Comparison of ENCODE assay signal across 1 cellular context in genomic region chr6:28776269-28777146, GRCh38.
TF ChIP-seq lines count a peak whose summit lies in the region.

No MANE protein-coding gene starts in this region.

TF ChIP-seq in HEK293, 187 proteins besides CTCF, POLR2A, EP300 and RAD21 (continued from another document and continues in another):
- TF ChIP-seq ZNF202 (tag by site-specific recombination; IDR thresholded peaks at IDR 0.05; ENCODE audit: borderline replicate concordance) (no peak), ZNF843 (tag by site-specific recombination; IDR thresholded peaks at IDR 0.05) (peak; percentile 27; the same call in 1 of the 2 replicates), ZBTB49 (tag by site-specific recombination; IDR thresholded peaks at IDR 0.05; ENCODE audit: low read depth) (no peak), GLIS1 (tag by site-specific recombination; IDR thresholded peaks at IDR 0.05) (peak; percentile 50; the same call in 1 of the 2 replicates), ZNF248 (tag by site-specific recombination; IDR thresholded peaks at IDR 0.05) (no peak), BCL11B (tag by site-specific recombination; IDR thresholded peaks at IDR 0.05; ENCODE audit: low read depth) (peak; percentile 67; the same call in 1 of the 2 replicates), ZBTB26 (tag by site-specific recombination; optimal IDR thresholded peaks at IDR 0.05) (no peak), ZSCAN5A (tag by site-specific recombination; IDR thresholded peaks at IDR 0.05) (no peak; the same call in 1 of the 2 replicates), ELK4 (IDR thresholded peaks at IDR 0.05; ENCODE audit: borderline replicate concordance, low read depth, low read length) (peak; percentile 79; the same call in 1 of the 2 replicates), ZNF2 (tag by site-specific recombination; IDR thresholded peaks at IDR 0.05) (peak; percentile 13; the same call in 1 of the 2 replicates), ZNF214 (tag by site-specific recombination; IDR thresholded peaks at IDR 0.05; ENCODE audit: borderline replicate concordance) (no peak), ZNF335 (tag by site-specific recombination; conservative IDR thresholded peaks at IDR 0.05) (no peak; the same call in 1 of the 2 replicates), HIC1 (tag by site-specific recombination; IDR thresholded peaks at IDR 0.05) (0 out of 2 replicates have a peak, but pooled peaks have one; percentile 23), ZSCAN30 (tag by site-specific recombination; IDR thresholded peaks at IDR 0.05) (no peak), ZNF549 (tag by site-specific recombination; IDR thresholded peaks at IDR 0.05) (no peak), ZNF239 (tag by site-specific recombination; IDR thresholded peaks at IDR 0.05) (no peak), ZNF704 (tag by site-specific recombination; IDR thresholded peaks at IDR 0.05) (no peak), YY1 (tag by site-specific recombination; IDR thresholded peaks at IDR 0.05) (no peak), ZNF610 (tag by site-specific recombination; IDR thresholded peaks at IDR 0.05; ENCODE audit: borderline replicate concordance) (0 out of 2 replicates have a peak, but pooled peaks have one; percentile 12), ZNF792 (tag by site-specific recombination; IDR thresholded peaks at IDR 0.05) (peak; percentile 58; the same call in 1 of the 2 replicates), SP2 (tag by site-specific recombination; IDR thresholded peaks at IDR 0.05) (no peak), ATF2 (tag by site-specific recombination; IDR thresholded peaks at IDR 0.05; ENCODE audit: low read depth) (no peak), ZNF580 (tag by site-specific recombination; IDR thresholded peaks at IDR 0.05) (0 out of 2 replicates have a peak, but pooled peaks have one; percentile 7), ZNF518A (tag by site-specific recombination; conservative IDR thresholded peaks at IDR 0.05; ENCODE audit: low read depth) (0 out of 2 replicates have a peak, but pooled peaks have one; percentile 16), ZNF302 (tag by site-specific recombination; IDR thresholded peaks at IDR 0.05; ENCODE audit: low read depth) (no peak), ZNF621 (tag by site-specific recombination; IDR thresholded peaks at IDR 0.05) (no peak), KLF7 (tag by site-specific recombination; IDR thresholded peaks at IDR 0.05; ENCODE audit: borderline replicate concordance) (peak; percentile 17; the same call in 1 of the 2 replicates), ZNF354C (tag by site-specific recombination; IDR thresholded peaks at IDR 0.05; ENCODE audit: borderline replicate concordance, low read depth) (no peak), ZNF274 (IDR thresholded peaks at IDR 0.05; ENCODE audit: low read length) (no peak), ZNF274 (tag by site-specific recombination; IDR thresholded peaks at IDR 0.05; ENCODE audit: borderline replicate concordance) (no peak), ZNF768 (tag by site-specific recombination; IDR thresholded peaks at IDR 0.05) (no peak), TRIM28 (IDR thresholded peaks at IDR 0.05; ENCODE audit: borderline replicate concordance, low read length) (peak; percentile 36), PRDM1 (tag by site-specific recombination; IDR thresholded peaks at IDR 0.05) (no peak; the same call in 1 of the 2 replicates), ZNF623 (tag by site-specific recombination; IDR thresholded peaks at IDR 0.05) (no peak), ZNF76 (tag by site-specific recombination; IDR thresholded peaks at IDR 0.05; ENCODE audit: borderline replicate concordance, low read depth) (peak; percentile 80), ZEB2 (tag by site-specific recombination; IDR thresholded peaks at IDR 0.05) (no peak), ZNF394 (tag by site-specific recombination; IDR thresholded peaks at IDR 0.05; ENCODE audit: borderline replicate concordance) (no peak), ZNF501 (tag by site-specific recombination; IDR thresholded peaks at IDR 0.05) (0 out of 2 replicates have a peak, but pooled peaks have one; percentile 33), ZNF366 (tag by site-specific recombination; conservative IDR thresholded peaks at IDR 0.05) (no peak), ZNF146 (tag by site-specific recombination; IDR thresholded peaks at IDR 0.05) (no peak), YY2 (tag by site-specific recombination; IDR thresholded peaks at IDR 0.05) (no peak), GLI2 (tag by site-specific recombination; IDR thresholded peaks at IDR 0.05; ENCODE audit: borderline replicate concordance, low read depth) (no peak), ZNF10 (tag by site-specific recombination; IDR thresholded peaks at IDR 0.05) (0 out of 2 replicates have a peak, but pooled peaks have one; percentile 8), ZNF37A (tag by site-specific recombination; IDR thresholded peaks at IDR 0.05) (no peak), ZNF341 (tag by site-specific recombination; IDR thresholded peaks at IDR 0.05; ENCODE audit: low read depth) (0 out of 2 replicates have a peak, but pooled peaks have one; percentile 19), ZSCAN23 (tag by site-specific recombination; IDR thresholded peaks at IDR 0.05) (0 out of 2 replicates have a peak, but pooled peaks have one; percentile 25), ZNF560 (tag by site-specific recombination; IDR thresholded peaks at IDR 0.05; ENCODE audit: borderline replicate concordance) (no peak), FEZF1 (tag by site-specific recombination; IDR thresholded peaks at IDR 0.05) (peak; percentile 64), ZNF530 (tag by site-specific recombination; IDR thresholded peaks at IDR 0.05; ENCODE audit: low read depth) (no peak)
